Comparison of ENCODE assay signal across 16 cellular contexts in the genomic region with DNA sequence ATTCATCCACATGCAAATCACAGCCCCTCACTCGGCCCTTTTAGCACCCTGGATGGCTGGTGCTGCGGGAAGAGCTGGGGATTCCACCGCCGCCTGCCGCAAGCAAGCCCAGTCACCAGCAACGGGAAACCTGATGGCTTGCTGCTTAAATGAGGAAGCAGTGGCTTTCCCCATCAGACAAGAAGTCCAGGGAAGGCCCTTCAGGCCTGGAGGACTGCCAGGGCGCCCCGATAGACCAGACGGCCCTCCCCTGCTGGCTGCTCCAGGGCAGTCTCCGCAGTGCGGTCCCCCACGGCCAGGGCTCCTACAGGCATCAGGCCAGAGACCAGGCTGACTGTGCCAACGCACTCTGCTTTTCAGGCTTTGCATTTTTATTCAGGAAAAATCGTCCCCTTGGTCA.
DNase-seq lines count a peak whose midpoint lies in the region; ATAC-seq and TF ChIP-seq lines count a peak whose summit lies in the region.
"Had no signal": no experiment of that assay in that cellular context is flagged by ENCODE, and none has a peak within 500 bp of the region (broad histone marks: within the 10 kb centered on the region; RNA-seq: fewer than 3 reads in every experiment).

No MANE protein-coding gene starts in this region.

- H3K4me1 ChIP-seq in ascending aorta, result no peaks in the 10 kb centered on the region

- no peaks in the 10 kb centered on the region for H3K27me3 ChIP-seq in MG63
- no peaks in the 10 kb centered on the region for H3K27me3 ChIP-seq in ascending aorta

- peak; percentile 42 for DNase-seq in DMS79 treated with DMSO at 0.1 percent for 48 hours (lab: John Stamatoyannopoulos, UW)
- peak in 36 of 51 donors; percentile 7 to 82 (median 46) for DNase-seq in hypothalamus (lab: John Stamatoyannopoulos, UW)
- peak; percentile 21 for DNase-seq in putamen (ENCODE audit: low spot score)
- DNase-seq in ureter (ENCODE audit: low spot score), result no peak
- DNase-seq in MG63, result no peak
- DNase-seq in ascending aorta (ENCODE audit: low spot score in 2 of 2), result no peak
- DNase-seq: GF-D8, HCEC 1CT, NCI-H1105 treated with DMSO at 0.1 percent for 48 hours, NCI-H187, NCI-H226, NCI-H526, SIG-M5 had no signal

- TF ChIP-seq CTCF in ascending aorta (IDR thresholded peaks at IDR 0.05), result no peak

- peak; percentile 52; the same call in 1 of the 3 replicates for ATAC-seq in SK-N-SH treated with all-trans-retinoic acid at 6 μM for 48 hours
- no peak for ATAC-seq in GM18502 (IDR thresholded peaks at IDR 0.05; ENCODE audit: poor library complexity, unreplicated experiment)

- intact Hi-C loops in ascending aorta (cut with DNase I), result no loop called here

- H3K9me3 ChIP-seq in MG63 (no peaks in the 10 kb centered on the region), ascending aorta (no peaks in the 10 kb centered on the region)

- H3K27ac ChIP-seq in ascending aorta, result no peak overlapping the region
- H3K27ac ChIP-seq: HL-60 had no signal

- H3K4me3 ChIP-seq in MG63 (no peak overlapping the region), ascending aorta (no peak overlapping the region)

- H3K36me3 ChIP-seq in MG63, result no peaks in the 10 kb centered on the region
- no peaks in the 10 kb centered on the region for H3K36me3 ChIP-seq in ascending aorta

TF ChIP-seq in SK-N-SH treated with all-trans-retinoic acid at 6 μM for 48 hours, 23 proteins besides CTCF, POLR2A, EP300 and RAD21:
- TF ChIP-seq, protein P1, sequence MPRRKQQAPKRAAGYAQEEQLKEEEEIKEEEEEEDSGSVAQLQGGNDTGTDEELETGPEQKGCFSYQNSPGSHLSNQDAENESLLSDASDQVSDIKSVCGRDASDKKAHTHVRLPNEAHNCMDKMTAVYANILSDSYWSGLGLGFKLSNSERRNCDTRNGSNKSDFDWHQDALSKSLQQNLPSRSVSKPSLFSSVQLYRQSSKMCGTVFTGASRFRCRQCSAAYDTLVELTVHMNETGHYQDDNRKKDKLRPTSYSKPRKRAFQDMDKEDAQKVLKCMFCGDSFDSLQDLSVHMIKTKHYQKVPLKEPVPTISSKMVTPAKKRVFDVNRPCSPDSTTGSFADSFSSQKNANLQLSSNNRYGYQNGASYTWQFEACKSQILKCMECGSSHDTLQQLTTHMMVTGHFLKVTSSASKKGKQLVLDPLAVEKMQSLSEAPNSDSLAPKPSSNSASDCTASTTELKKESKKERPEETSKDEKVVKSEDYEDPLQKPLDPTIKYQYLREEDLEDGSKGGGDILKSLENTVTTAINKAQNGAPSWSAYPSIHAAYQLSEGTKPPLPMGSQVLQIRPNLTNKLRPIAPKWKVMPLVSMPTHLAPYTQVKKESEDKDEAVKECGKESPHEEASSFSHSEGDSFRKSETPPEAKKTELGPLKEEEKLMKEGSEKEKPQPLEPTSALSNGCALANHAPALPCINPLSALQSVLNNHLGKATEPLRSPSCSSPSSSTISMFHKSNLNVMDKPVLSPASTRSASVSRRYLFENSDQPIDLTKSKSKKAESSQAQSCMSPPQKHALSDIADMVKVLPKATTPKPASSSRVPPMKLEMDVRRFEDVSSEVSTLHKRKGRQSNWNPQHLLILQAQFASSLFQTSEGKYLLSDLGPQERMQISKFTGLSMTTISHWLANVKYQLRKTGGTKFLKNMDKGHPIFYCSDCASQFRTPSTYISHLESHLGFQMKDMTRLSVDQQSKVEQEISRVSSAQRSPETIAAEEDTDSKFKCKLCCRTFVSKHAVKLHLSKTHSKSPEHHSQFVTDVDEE (CRISPR knock-in tag; IDR thresholded peaks at IDR 0.05), result peak; percentile 66; the same call in 1 of the 2 replicates
- TF ChIP-seq ISL1 (CRISPR knock-in tag; IDR thresholded peaks at IDR 0.05), result no peak
- TF ChIP-seq OSR1 (CRISPR knock-in tag; IDR thresholded peaks at IDR 0.05), result no peak
- TF ChIP-seq TCF4 (CRISPR knock-in tag; IDR thresholded peaks at IDR 0.05; ENCODE audit: borderline replicate concordance), result peak; percentile 35; the same call in 1 of the 2 replicates

Comparison
In these comparisons a context has a peak if more than half of its experiments do, and no peak if none do; other contexts are left out.
1. DNase-seq: peak in DMS79 treated with DMSO at 0.1 percent for 48 hours (single experiment), hypothalamus (36 of 51) and putamen (single experiment); none in ureter (single experiment), MG63 (single experiment) and ascending aorta (0 of 2).